In the genomic region with DNA sequence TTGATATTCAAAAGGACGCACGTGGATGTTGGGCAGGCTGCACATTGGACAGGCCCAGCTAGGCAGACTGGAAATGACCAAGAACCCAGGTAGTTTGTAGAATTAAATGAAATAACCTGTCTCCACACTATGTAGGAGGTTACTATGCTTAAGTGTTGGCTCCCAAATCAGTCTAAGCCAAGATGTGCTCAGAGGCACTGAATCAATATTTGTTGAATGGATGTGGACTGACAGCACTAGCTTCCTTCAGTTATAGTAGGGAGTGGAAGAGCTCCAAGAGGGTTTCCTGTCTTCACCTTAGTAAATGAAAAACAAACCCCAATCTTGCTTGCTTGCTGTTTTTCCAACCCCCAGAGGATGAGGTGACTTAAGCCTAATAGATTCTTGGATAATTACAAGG, we compare ENCODE assay signal across 23 cellular contexts.
A peak's percentile ranks its signal among the peaks of the same experiment; 100 is the strongest.
DNase-seq lines count a peak whose midpoint lies in the region; ATAC-seq and TF ChIP-seq lines count a peak whose summit lies in the region.
"Had no signal": no experiment of that assay in that cellular context is flagged by ENCODE, and none has a peak within 500 bp of the region (broad histone marks: within the 10 kb centered on the region; RNA-seq: fewer than 3 reads in every experiment).

No MANE protein-coding gene starts in this region.

- H3K36me3 Mint-ChIP-seq in CD4-positive, alpha-beta T cell (ENCODE audit: low read depth): peaks cover 4% of the 10 kb centered on the region

- H3K27ac ChIP-seq in BLaER1: peak overlapping the region; percentile 52; the same call in 1 of the 2 replicates
- no peak overlapping the region for H3K27ac ChIP-seq in CD4-positive, alpha-beta T cell (ENCODE audit: low read depth, low read length)
- H3K27ac ChIP-seq: testis, vagina had no signal

- H4K20me1 ChIP-seq in BLaER1: peaks cover 100% of the 10 kb centered on the region

- peak overlapping the region; percentile 31 for H3K27ac Mint-ChIP-seq in CD4-positive, alpha-beta T cell
- H3K27ac Mint-ChIP-seq: activated naive CD4-positive, alpha-beta T cell treated with anti-CD3 and anti-CD28 coated beads, Interleukin-2, amount 50 U/mL, for 24 hours; T-helper 17 cell had no signal

- no peak for ATAC-seq in CD4-positive, alpha-beta T cell (ENCODE audit: poor library complexity)
- peak; percentile 33 for ATAC-seq in mucosa of descending colon
- ATAC-seq: K562, T-helper 17 cell had no signal

- H3K4me3 ChIP-seq in BLaER1 (no peak overlapping the region), mucosa of descending colon (no peak overlapping the region)
- H3K4me3 ChIP-seq: K562, testis, vagina had no signal

- H3K4me1 ChIP-seq in BLaER1 (peaks cover 96% of the 10 kb centered on the region), mucosa of descending colon (ENCODE audit: low read depth) (peaks cover 7% of the 10 kb centered on the region)

- POLR2A ChIA-PET in CD4-positive, alpha-beta T cell (lab: Charles Lee): interaction anchor here (1.1 kb wide), 1 partner anchor 177 kb away, joined by 3 read pairs; no protein-coding TSS in a partner anchor

- peaks cover 40% of the 10 kb centered on the region for H3K36me3 ChIP-seq in BLaER1
- no peaks in the 10 kb centered on the region for H3K36me3 ChIP-seq in mucosa of descending colon (ENCODE audit: low read depth)
- H3K36me3 ChIP-seq: vagina had no signal

- H3K27me3 Mint-ChIP-seq in CD4-positive, alpha-beta T cell: no peaks in the 10 kb centered on the region
- H3K27me3 Mint-ChIP-seq: activated naive CD4-positive, alpha-beta T cell treated with anti-CD3 and anti-CD28 coated beads, Interleukin-2, amount 50 U/mL, for 24 hours; T-helper 17 cell had no signal

- no peak for TF ChIP-seq CTCF in CD4-positive, alpha-beta T cell (IDR thresholded peaks at IDR 0.05)
- TF ChIP-seq CTCF in mucosa of descending colon (IDR thresholded peaks at IDR 0.05): no peak

- CTCF ChIA-PET in CD4-positive, alpha-beta T cell (lab: Charles Lee): interaction anchor here (0.7 kb wide), 1 partner anchor 9 kb away, joined by 3 read pairs; no protein-coding TSS in a partner anchor

- H3K4me1 Mint-ChIP-seq in CD4-positive, alpha-beta T cell (ENCODE audit: low read depth): peaks cover 92% of the 10 kb centered on the region

- no peak overlapping the region for H3K4me3 Mint-ChIP-seq in CD4-positive, alpha-beta T cell
- H3K4me3 Mint-ChIP-seq: activated naive CD4-positive, alpha-beta T cell treated with anti-CD3 and anti-CD28 coated beads, Interleukin-2, amount 50 U/mL, for 24 hours; T-helper 17 cell had no signal

- no peaks in the 10 kb centered on the region for H3K27me3 ChIP-seq in BLaER1
- no peaks in the 10 kb centered on the region for H3K27me3 ChIP-seq in CD4-positive, alpha-beta T cell (ENCODE audit: control insufficient read depth, insufficient read depth, low read length)
- H3K27me3 ChIP-seq: testis, vagina had no signal

- no peaks in the 10 kb centered on the region for H3K9me3 ChIP-seq in BLaER1
- no peaks in the 10 kb centered on the region for H3K9me3 ChIP-seq in CD4-positive, alpha-beta T cell (ENCODE audit: control insufficient read depth, low read length)
- no peaks in the 10 kb centered on the region for H3K9me3 ChIP-seq in mucosa of descending colon
- H3K9me3 ChIP-seq: SK-N-SH, testis, vagina had no signal

- peak overlapping the region; percentile 73 for H3K4me2 ChIP-seq in BLaER1
- H3K4me2 ChIP-seq: SK-N-SH had no signal

- intact Hi-C loops in CD4-positive, alpha-beta T cell (cut with DNase I, micrococcal nuclease): no loop called here
- intact Hi-C loops in mucosa of descending colon (cut with DNase I, micrococcal nuclease): no loop called here

- H3K9ac ChIP-seq in BLaER1: no peak overlapping the region
- H3K9ac ChIP-seq: SK-N-SH had no signal

- DNase-seq in CD4-positive, alpha-beta T cell: no peak
- DNase-seq in NCI-H69 (lab: John Stamatoyannopoulos, UW): peak; percentile 24
- no peak for DNase-seq in mucosa of descending colon
- no peak for DNase-seq in COLO829 (ENCODE audit: low spot score)
- no peak for DNase-seq in A172 (ENCODE audit: low spot score)
- no peak for DNase-seq in 8988T
- DNase-seq: activated CD4-positive, alpha-beta T cell treated with anti-CD3 and anti-CD28 coated beads for 4 hours; activated CD8-positive, alpha-beta memory T cell treated with anti-CD3 and anti-CD28 coated beads, Interleukin-2, amount 50 U/mL, for 4 hours; central memory CD4-positive, alpha-beta T cell; dermis blood vessel endothelial cell; DND-41; kidney glomerular epithelial cell; NCI-H146; NCI-H748 treated with DMSO at 0.1 percent for 48 hours; SK-N-SH; stimulated activated CD4-positive, alpha-beta T cell treated with anti-CD3 and anti-CD28 coated beads, Interleukin-2, amount 100 ng/mL, for 48 hours; stimulated activated naive CD4-positive, alpha-beta T cell treated with Interleukin-2 at 50 U/mL for 16 hours; T-helper 17 cell; testis had no signal

- H3K9me3 Mint-ChIP-seq in CD4-positive, alpha-beta T cell: no peaks in the 10 kb centered on the region
- H3K9me3 Mint-ChIP-seq: activated naive CD4-positive, alpha-beta T cell treated with anti-CD3 and anti-CD28 coated beads, Interleukin-2, amount 50 U/mL, for 24 hours had no signal
